In the genomic region with DNA sequence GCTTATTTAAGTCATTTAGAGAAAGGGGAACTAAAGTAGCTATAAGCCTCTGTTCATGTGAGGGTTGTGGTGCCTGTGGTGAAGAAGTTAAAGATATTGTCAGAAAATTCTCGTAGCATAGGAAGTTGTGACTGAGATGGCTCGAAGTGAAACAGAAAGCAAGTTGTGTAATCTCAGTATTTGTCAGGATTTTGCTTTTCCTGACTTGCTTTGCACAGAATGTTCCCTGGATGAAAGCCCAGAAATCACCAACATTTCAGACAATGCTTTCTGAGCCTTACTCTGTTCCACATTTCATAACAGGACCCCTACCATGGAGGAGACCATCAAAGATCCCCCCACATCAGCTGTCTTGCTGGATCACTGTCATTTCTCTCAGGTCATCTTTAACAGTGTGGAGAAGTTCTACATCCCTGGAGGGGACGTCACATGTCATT, we compare ENCODE assay signal across 8 cellular contexts. TPM values are rescaled to one million over a fixed set of nuclear protein-coding genes. Genes with fewer than 3 reads are reported as not detected.
DNase-seq lines count a peak whose midpoint lies in the region; ATAC-seq and TF ChIP-seq lines count a peak whose summit lies in the region.

No MANE protein-coding gene starts in this region.

- peaks cover 14% of the 10 kb centered on the region for H3K36me3 Mint-ChIP-seq in endodermal cell (ENCODE audit: low read depth)

- no peaks in the 10 kb centered on the region for H3K9me3 Mint-ChIP-seq in endodermal cell

- DNase-seq in NOMO-1 treated with dmso at 0.1 percent for 144 hours (lab: John Stamatoyannopoulos, UW; ENCODE audit: unreplicated experiment) (peak; percentile 87), lung microvascular endothelial cell (ENCODE audit: low read depth in 2 of 2) (peak; percentile 69 to 81), upper lobe of left lung (no peak), endodermal cell (no peak)
- peak; percentile 60 for DNase-seq in central memory CD4-positive, alpha-beta T cell
- no peak for DNase-seq in activated effector memory CD4-positive, alpha-beta T cell treated with anti-CD3 and anti-CD28 coated beads, Interleukin-2, amount 50 U/mL, for 16 hours

- no peak overlapping the region for H3K27ac Mint-ChIP-seq in endodermal cell

- H3K9ac ChIP-seq in endodermal cell (ENCODE audit: extremely low read depth, low read length, poor library complexity, severe bottlenecking) = no peak overlapping the region

- H3K4me3 ChIP-seq in upper lobe of left lung (peak overlapping the region in 3 of 4 donors; percentile 10 to 35 (median 23)), endodermal cell (ENCODE audit: low read length) (no peak overlapping the region)

- H3K36me3 ChIP-seq in upper lobe of left lung (peaks cover 13 to 42% (median 29%) of the 10 kb centered on the region in 4 donors), endodermal cell (ENCODE audit: control insufficient read depth, insufficient read depth, low read length) (peaks cover 7% of the 10 kb centered on the region)

- H3K4me3 Mint-ChIP-seq in endodermal cell = no peak overlapping the region

- TF ChIP-seq EP300 in upper lobe of left lung (IDR thresholded peaks at IDR 0.05) = peak in 2 of 4 donors; percentile 79

- peak; percentile 50 for ATAC-seq in GM18508 (IDR thresholded peaks at IDR 0.05; ENCODE audit: insufficient read depth, unreplicated experiment)
- ATAC-seq in HG02588 (IDR thresholded peaks at IDR 0.05; ENCODE audit: unreplicated experiment) = peak; percentile 74
- ATAC-seq in upper lobe of left lung (ENCODE audit: low FRiP score in 2 of 2) = peak; percentile 64 to 89

- no peaks in the 10 kb centered on the region for H3K27me3 Mint-ChIP-seq in endodermal cell (ENCODE audit: insufficient read depth)

- H3K9me3 ChIP-seq in upper lobe of left lung = no peaks in the 10 kb centered on the region
- H3K9me3 ChIP-seq in endodermal cell (ENCODE audit: control insufficient read depth, low read length) = no peaks in the 10 kb centered on the region

- H3K4me1 ChIP-seq in upper lobe of left lung (peaks cover 61 to 74% (median 67%) of the 10 kb centered on the region in 4 donors), endodermal cell (ENCODE audit: control insufficient read depth, insufficient read depth, low read length) (peaks cover 7% of the 10 kb centered on the region)

- peak overlapping the region; percentile 79 to 90 (median 88) for H3K27ac ChIP-seq in upper lobe of left lung
- no peak overlapping the region for H3K27ac ChIP-seq in endodermal cell (ENCODE audit: low read depth, low read length)

- TF ChIP-seq POLR2A in upper lobe of left lung (IDR thresholded peaks at IDR 0.05) = peak in 1 of 4 donors; percentile 32

- peaks cover 24% of the 10 kb centered on the region for H3K4me1 Mint-ChIP-seq in endodermal cell

- WGBS in upper lobe of left lung, 2 donors = 3 to 4% methylated on average over 3 of the region's 3 CpGs
- 97 to 100% methylated on average over 2 to 3 of the region's 3 CpGs for WGBS in endodermal cell (ENCODE audit: insufficient coverage in 1 of 2, insufficient read length in 1 of 2), 2 experiments

- TF ChIP-seq CTCF in upper lobe of left lung (IDR thresholded peaks at IDR 0.05) (no peak), endodermal cell (conservative IDR thresholded peaks at IDR 0.05) (no peak)

- H3K27me3 ChIP-seq in upper lobe of left lung (no peaks in the 10 kb centered on the region), endodermal cell (ENCODE audit: control insufficient read depth, insufficient read depth, low read length, poor library complexity, severe bottlenecking) (no peaks in the 10 kb centered on the region)

RNA-seq across cellular contexts. Expression of a gene that starts 10.6 kb away (rescaled TPM):
- 19.6 and 31.7 TPM in 2 replicates for total RNA-seq in lung microvascular endothelial cell
- 100 to 1,000 TPM; 123 to 330 (median 180) TPM for total RNA-seq in upper lobe of left lung
- total RNA-seq in endodermal cell = 10 to 100 TPM; 38.4 to 45.2 TPM
- polyA plus RNA-seq in endodermal cell (2013, experiment 1 of 2) = 43.0 TPM
- polyA plus RNA-seq in endodermal cell (2013, experiment 2 of 2) = 35.2 TPM

RNA-seq across cellular contexts. Expression of a gene that starts 24.4 kb away (rescaled TPM):
- total RNA-seq in lung microvascular endothelial cell (not detected in 2 replicates), upper lobe of left lung (10 to 100 TPM in 1 of 6 donors, 1 to 10 TPM in 4, under 1 TPM in 1; 0.69 to 12.1 (median 1.5) TPM), endodermal cell (1 to 10 TPM in 1 of 2 donors, under 1 TPM in 1; 0.49 to 2.1 TPM)
- polyA plus RNA-seq in endodermal cell (2013, experiment 1 of 2) = 0.68 TPM
- polyA plus RNA-seq in endodermal cell (2013, experiment 2 of 2) = 0.79 TPM

RNA-seq across cellular contexts. Expression of a gene that starts 51.2 kb away (rescaled TPM):
- 31.0 and 45.1 TPM in 2 replicates for total RNA-seq in lung microvascular endothelial cell
- 10 to 100 TPM; 11.5 to 55.3 (median 43.6) TPM for total RNA-seq in upper lobe of left lung
- total RNA-seq in endodermal cell = 10 to 100 TPM; 52.9 to 59.8 TPM
- 91.4 TPM for polyA plus RNA-seq in endodermal cell (2013, experiment 1 of 2)
- polyA plus RNA-seq in endodermal cell (2013, experiment 2 of 2) = 91.8 TPM

Comparison
In these comparisons a context has a peak if more than half of its experiments do, and no peak if none do; other contexts are left out.
1. DNase-seq: peak in NOMO-1 treated with dmso at 0.1 percent for 144 hours (single experiment), central memory CD4-positive, alpha-beta T cell (single experiment) and lung microvascular endothelial cell (2 of 2); none in upper lobe of left lung (0 of 2), endodermal cell (single experiment) and activated effector memory CD4-positive, alpha-beta T cell treated with anti-CD3 and anti-CD28 coated beads, Interleukin-2, amount 50 U/mL, for 16 hours (single experiment).
2. Peak in every context shown above with its lines, with median percentiles within 50 percentile points of each other: ATAC-seq.